In the genomic region with DNA sequence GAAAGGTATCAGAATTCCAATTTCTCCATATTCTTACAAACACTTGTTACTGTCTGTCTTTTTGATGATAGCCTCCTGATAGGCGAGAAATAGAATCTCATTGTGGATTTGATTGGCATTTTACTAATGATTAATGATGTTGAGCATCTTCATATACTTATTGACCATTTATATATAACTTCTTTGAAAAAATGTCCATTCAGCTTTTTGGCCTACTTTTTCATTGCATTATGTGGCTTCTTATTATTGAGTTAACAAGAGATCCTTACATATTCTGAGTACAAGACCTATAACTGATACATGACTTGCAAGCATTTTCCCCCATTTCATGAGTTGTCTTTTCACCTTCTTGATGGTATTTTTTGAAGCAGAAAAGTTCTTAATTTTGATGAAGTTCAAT, we compare ENCODE assay signal across 27 cellular contexts. TPM values are rescaled to one million over a fixed set of nuclear protein-coding genes. Genes with fewer than 3 reads are reported as not detected.
DNase-seq lines count a peak whose midpoint lies in the region; ATAC-seq, FAIRE-seq and TF ChIP-seq lines count a peak whose summit lies in the region.
"Had no signal": no experiment of that assay in that cellular context is flagged by ENCODE, and none has a peak within 500 bp of the region (broad histone marks: within the 10 kb centered on the region; RNA-seq: fewer than 3 reads in every experiment).

No MANE protein-coding gene starts in this region.

- H3K4me2 ChIP-seq in HepG2 (ENCODE audit: low read depth, low read length) (no peak overlapping the region), K562 (ENCODE audit: insufficient read depth, low read length) (no peak overlapping the region)
- H3K4me2 ChIP-seq: BLaER1 had no signal

- WGBS in HepG2 (ENCODE audit: low lambda C conversion rate), result 5% methylated on average over 1 of the region's 1 CpG
- 93% methylated on average over 1 of the region's 1 CpG for WGBS in right lobe of liver (ENCODE audit: insufficient coverage, low coverage, low lambda C conversion rate, missing lambda C conversion rate)
- 0% methylated on average over 1 of the region's 1 CpG for WGBS in K562 (ENCODE audit: insufficient coverage, low coverage, missing lambda C conversion rate)
- WGBS in sigmoid colon, 2 donors, result 93 to 96% methylated on average over 1 of the region's 1 CpG

- POLR2A ChIA-PET in HepG2 (lab: Yijun Ruan, JAX), result no interaction called here
- POLR2A ChIA-PET in K562 (lab: Yijun Ruan, JAX), result no interaction called here

- CTCF ChIA-PET in HepG2 (lab: Yijun Ruan, JAX; ENCODE audit: low intra/inter-chr PET ratio, low total read pairs), result no interaction called here
- CTCF ChIA-PET in K562 (lab: Yijun Ruan, JAX; ENCODE audit: low intra/inter-chr PET ratio), result no interaction called here

- TF ChIP-seq RAD21 in HepG2 (CRISPR knock-in tag; IDR thresholded peaks at IDR 0.05) (no peak), K562 (CRISPR knock-in tag; conservative IDR thresholded peaks at IDR 0.05 in 1 of 2, IDR thresholded peaks at IDR 0.05 in 1 of 2) (no peak)

- H3K9ac ChIP-seq in HepG2 (ENCODE audit: insufficient read depth, low read depth, low read length) (no peak overlapping the region), K562 (ENCODE audit: insufficient read depth in 1 of 2, low read depth in 2 of 2, low read length in 2 of 2) (no peak overlapping the region)
- H3K9ac ChIP-seq: BLaER1 had no signal

- H3K36me3 ChIP-seq in HepG2 (replicated peaks in 1 of 2; ENCODE audit: control insufficient read depth in 1 of 2, insufficient read depth in 2 of 2, low read length in 2 of 2), result no peaks in the 10 kb centered on the region
- H3K36me3 ChIP-seq in right lobe of liver, result no peaks in the 10 kb centered on the region
- no peaks in the 10 kb centered on the region for H3K36me3 ChIP-seq in K562 (ENCODE audit: control insufficient read depth, insufficient read depth, low read length)
- no peaks in the 10 kb centered on the region for H3K36me3 ChIP-seq in sigmoid colon
- H3K36me3 ChIP-seq: BE2C, BLaER1 had no signal

- in situ Hi-C loops in HepG2 (cut with HindIII; ENCODE audit: extremely low pct_ligation_motif_present, low pct_unique_long_range_greater_than_20kb) (loop anchor here (5.0 kb wide), 2 partner anchors 433 to 478 kb away; no protein-coding TSS in a partner anchor), K562 (cut with MboI) (loop anchor here (5.0 to 10.0 kb wide), 2 partner anchors 433 to 876 kb away; no protein-coding TSS in a partner anchor)

- BruUV-seq in HepG2 (replicated peaks; lab: Mats Ljungman, UMichigan) (no TSS peak), K562 (replicated peaks; lab: Mats Ljungman, UMichigan) (no TSS peak)

- FAIRE-seq in HepG2 (lab: Jason Lieb, UNC) (no peak), TTC549 (lab: Jason Lieb, UNC) (peak; percentile 5), K562 (lab: Jason Lieb, UNC) (no peak)
- FAIRE-seq: GM12878, GM12892, GM18507 had no signal

- intact Hi-C loops in HepG2 (cut with micrococcal nuclease; ENCODE audit: unreplicated experiment), result loop anchor here (10.0 kb wide), 2 partner anchors 136 to 246 kb away; no protein-coding TSS in a partner anchor
- intact Hi-C loops in right lobe of liver (cut with DNase I), result no loop called here
- intact Hi-C loops in K562 (cut with micrococcal nuclease), result loop anchor here (5.0 kb wide), 3 partner anchors 232 to 873 kb away; no protein-coding TSS in a partner anchor
- intact Hi-C loops in sigmoid colon (cut with DNase I), result loop anchor here (5.0 kb wide), 2 partner anchors 268 to 433 kb away; no protein-coding TSS in a partner anchor

- no peak for DNase-seq in HepG2 (ENCODE audit: low spot score)
- DNase-seq in right lobe of liver, result no peak
- DNase-seq in K562 (ENCODE audit: extremely low read depth in 1 of 4, low spot score in 3 of 4), result no peak
- DNase-seq in NCI-H1092 (lab: John Stamatoyannopoulos, UW), result no peak
- DNase-seq in sigmoid colon, result no peak
- DNase-seq: ACHN; BE2C; C1 segment of cervical spinal cord; CD4-positive, alpha-beta memory T cell; CD4-positive, CD25-positive, alpha-beta regulatory T cell; CD8-positive, alpha-beta memory T cell; COR-L47; DMS 273 treated with DMSO at 0.1 percent for 48 hours; DMS153; DMS53; DMS79; DND-41; EL; GDM1 had no signal

- no peak overlapping the region for H3K4me3 ChIP-seq in HepG2 (replicated peaks in 1 of 3; ENCODE audit: insufficient read depth in 1 of 3, low read depth in 2 of 3, low read length in 3 of 3)
- H3K4me3 ChIP-seq in right lobe of liver, result no peak overlapping the region
- no peak overlapping the region for H3K4me3 ChIP-seq in K562
- no peak overlapping the region for H3K4me3 ChIP-seq in sigmoid colon
- H3K4me3 ChIP-seq: BLaER1, GM12878 had no signal

- H3K27ac ChIP-seq in HepG2 (ENCODE audit: extremely low read length, insufficient read depth, low read length) (no peak overlapping the region), right lobe of liver (no peak overlapping the region), K562 (ENCODE audit: extremely low read depth, low read depth, low read length) (no peak overlapping the region), sigmoid colon (no peak overlapping the region)
- H3K27ac ChIP-seq: 22Rv1, BLaER1 had no signal

- no peaks in the 10 kb centered on the region for H3K9me3 ChIP-seq in HepG2 (ENCODE audit: low read length)
- H3K9me3 ChIP-seq in right lobe of liver, result no peaks in the 10 kb centered on the region
- no peaks in the 10 kb centered on the region for H3K9me3 ChIP-seq in K562 (replicated peaks; ENCODE audit: control insufficient read depth, insufficient read depth, low read depth, low read length)
- no peaks in the 10 kb centered on the region for H3K9me3 ChIP-seq in sigmoid colon
- H3K9me3 ChIP-seq: BE2C, BLaER1 had no signal

- H3K27me3 ChIP-seq in HepG2 (ENCODE audit: control insufficient read depth in 1 of 2, insufficient read depth in 2 of 2, low read length in 2 of 2) (no peaks in the 10 kb centered on the region), right lobe of liver (no peaks in the 10 kb centered on the region), K562 (ENCODE audit: control insufficient read depth in 2 of 2, insufficient read depth in 2 of 2, low read length in 2 of 2) (no peaks in the 10 kb centered on the region; a peak in 2 of 5 replicates), sigmoid colon (no peaks in the 10 kb centered on the region)
- H3K27me3 ChIP-seq: BE2C, BLaER1 had no signal

- H3K9me1 ChIP-seq in K562 (ENCODE audit: control insufficient read depth, insufficient read depth, low read length), result no peaks in the 10 kb centered on the region

- H4K20me1 ChIP-seq in HepG2 (ENCODE audit: insufficient read depth, low read length), result no peaks in the 10 kb centered on the region
- no peaks in the 10 kb centered on the region for H4K20me1 ChIP-seq in K562 (replicated peaks; ENCODE audit: control insufficient read depth, insufficient read depth, low read length)
- H4K20me1 ChIP-seq: BLaER1 had no signal

- TF ChIP-seq CTCF in HepG2 (CRISPR knock-in tag; IDR thresholded peaks at IDR 0.05) (no peak), right lobe of liver (IDR thresholded peaks at IDR 0.05) (no peak), K562 (IDR thresholded peaks at IDR 0.05 in 2 of 3, conservative IDR thresholded peaks at IDR 0.05 in 1 of 3; ENCODE audit: insufficient read depth in 2 of 3, low read depth in 1 of 3, low read length in 3 of 3) (no peak), sigmoid colon (IDR thresholded peaks at IDR 0.05) (no peak)

- no peaks in the 10 kb centered on the region for H3K79me2 ChIP-seq in HepG2 (ENCODE audit: insufficient read depth, low read length)
- H3K79me2 ChIP-seq in K562 (ENCODE audit: control insufficient read depth, insufficient read depth, low read length), result no peaks in the 10 kb centered on the region

- ATAC-seq in HepG2 (no peak), right lobe of liver (no peak), K562 (no peak), GM18519 (IDR thresholded peaks at IDR 0.05; ENCODE audit: low FRiP score, unreplicated experiment) (no peak)
- ATAC-seq: GM12878 had no signal

- TF ChIP-seq POLR2A in HepG2 (IDR thresholded peaks at IDR 0.05; ENCODE audit: insufficient read depth in 1 of 2, low read depth in 2 of 2, low read length in 2 of 2), result no peak
- TF ChIP-seq POLR2A in right lobe of liver (IDR thresholded peaks at IDR 0.05), result no peak
- TF ChIP-seq POLR2A in K562 (conservative IDR thresholded peaks at IDR 0.05), result no peak
- TF ChIP-seq POLR2A in sigmoid colon (IDR thresholded peaks at IDR 0.05), result no peak

- TF ChIP-seq EP300 in HepG2 (IDR thresholded peaks at IDR 0.05; ENCODE audit: low read depth in 2 of 2, low read length in 2 of 2), result no peak
- no peak for TF ChIP-seq EP300 in HepG2 (CRISPR knock-in tag; IDR thresholded peaks at IDR 0.05; ENCODE audit: borderline replicate concordance)
- no peak for TF ChIP-seq EP300 in K562 (IDR thresholded peaks at IDR 0.05; ENCODE audit: low read length)
- no peak for TF ChIP-seq EP300 in sigmoid colon (IDR thresholded peaks at IDR 0.05)

- no peak overlapping the region for H2AFZ ChIP-seq in HepG2 (ENCODE audit: low read length)
- no peak overlapping the region for H2AFZ ChIP-seq in K562 (ENCODE audit: low read depth, low read length)

- H3K4me1 ChIP-seq in HepG2 (ENCODE audit: insufficient read depth, low read length), result no peaks in the 10 kb centered on the region
- no peaks in the 10 kb centered on the region for H3K4me1 ChIP-seq in right lobe of liver
- H3K4me1 ChIP-seq in K562 (replicated peaks in 1 of 2; ENCODE audit: control insufficient read depth in 2 of 2, insufficient read depth in 2 of 2, low read length in 2 of 2), result no peaks in the 10 kb centered on the region
- H3K4me1 ChIP-seq in sigmoid colon, result peaks cover 0 to 11% (median 5%) of the 10 kb centered on the region in 4 donors

RNA-seq across cellular contexts. Expression of a gene that starts 54.6 kb away (rescaled TPM):
- total RNA-seq in HepG2 (2016; rRNA removed; fragmentation: Illumina TruSeq; extraction: Trizol), result 0.77 TPM in 1 of 2 replicates, not detected in the other
- total RNA-seq in HepG2 (2016; cell fraction: cytosol; rRNA removed; fragmentation: Illumina TruSeq; extraction: Trizol; ENCODE audit: low read depth), result not detected in 2 replicates
- total RNA-seq in HepG2 (2016; cell fraction: insoluble cytoplasmic fraction; rRNA removed; fragmentation: Illumina TruSeq; extraction: Trizol), result 0.39 and 0.48 TPM in 2 replicates
- 0.38 and 0.68 TPM in 2 replicates for total RNA-seq in HepG2 (2016; cell fraction: membrane; rRNA removed; fragmentation: Illumina TruSeq; extraction: Trizol)
- total RNA-seq in HepG2 (2016; cell fraction: nucleus; rRNA removed; fragmentation: Illumina TruSeq; extraction: Trizol), result 0.60 and 0.99 TPM in 2 replicates
- 1.1 and 1.2 TPM in 2 replicates for polyA plus RNA-seq in HepG2 (2011; rRNA removed)
- 0.64 and 0.86 TPM in 2 replicates for polyA plus RNA-seq in HepG2 (2011; cell fraction: cytosol; rRNA removed)
- polyA plus RNA-seq in HepG2 (2011; cell fraction: nucleus; rRNA removed), result 0.29 and 0.35 TPM in 2 replicates
- polyA plus RNA-seq in HepG2 (2012), result 0.24 and 0.67 TPM in 2 replicates
- 0.12 and 0.25 TPM in 2 replicates for polyA plus RNA-seq in HepG2 (2016; cell fraction: cytosol; fragmentation: Illumina TruSeq; extraction: Trizol; ENCODE audit: low read depth)
- 0.21 and 0.29 TPM in 2 replicates for polyA plus RNA-seq in HepG2 (2016; cell fraction: insoluble cytoplasmic fraction; fragmentation: Illumina TruSeq; extraction: Trizol; ENCODE audit: low read depth)
- polyA plus RNA-seq in HepG2 (2016; cell fraction: membrane; fragmentation: Illumina TruSeq; extraction: Trizol; ENCODE audit: low read depth), result 0.24 and 0.45 TPM in 2 replicates
- 2.1 and 2.6 TPM in 2 replicates for polyA plus RNA-seq in HepG2 (2016; cell fraction: nucleus; fragmentation: Illumina TruSeq; extraction: Trizol; ENCODE audit: insufficient read depth, low read depth)
- polyA minus RNA-seq in HepG2 (2011; rRNA and poly(A)+ RNA removed; ENCODE audit: low replicate concordance), result 1.1 TPM in 1 of 2 replicates, not detected in the other
- 1.9 TPM in 1 of 2 replicates, not detected in the other for polyA minus RNA-seq in HepG2 (2011; cell fraction: cytosol; rRNA and poly(A)+ RNA removed)
- 0.99 TPM in 1 of 2 replicates, not detected in the other for polyA minus RNA-seq in HepG2 (2011; cell fraction: nucleus; rRNA and poly(A)+ RNA removed)
- total RNA-seq in right lobe of liver, result 1 to 10 TPM in 3 of 6 experiments, under 1 TPM in 3; 0.55 to 1.5 (median 1.1) TPM
- total RNA-seq in K562 (2011; cell fraction: chromatin; rRNA removed; ENCODE audit: low replicate concordance), result not detected in 2 replicates
- not detected in 2 replicates for total RNA-seq in K562 (2011; cell fraction: nucleolus; rRNA removed)
- total RNA-seq in K562 (2011; cell fraction: nucleoplasm; rRNA removed), result not detected in 2 replicates
- total RNA-seq in K562 (2014; rRNA removed), result not detected in 2 replicates
- not detected in 2 replicates for total RNA-seq in K562 (2014; rRNA removed; fragmentation: Illumina TruSeq; extraction: Trizol)
- not detected in 2 replicates for total RNA-seq in K562 (2015; rRNA removed; fragmentation: Illumina TruSeq; extraction: Trizol)
- total RNA-seq in K562 (2021), result not detected in 2 replicates
- polyA plus RNA-seq in K562 (2011; rRNA removed), result 0.07 TPM in 1 of 2 replicates, not detected in the other
- not detected in 2 replicates for polyA plus RNA-seq in K562 (2011; cell fraction: cytosol; rRNA removed)
- not detected in 2 replicates for polyA plus RNA-seq in K562 (2011; cell fraction: nucleus; rRNA removed)
- not detected in 2 replicates for polyA plus RNA-seq in K562 (2012)
- not detected in 2 replicates for polyA plus RNA-seq in K562 (2014; fragmentation: Illumina TruSeq; extraction: Trizol)
- polyA plus RNA-seq in K562 (2014; fragmentation: Nextera tagmentation; extraction: Ambion mirVana), result not detected
- polyA plus RNA-seq in K562 (2014; rRNA removed), result not detected in 2 replicates
- polyA minus RNA-seq in K562 (2011; rRNA and poly(A)+ RNA removed), result not detected in 2 replicates
- not detected in 2 replicates for polyA minus RNA-seq in K562 (2011; cell fraction: cytosol; rRNA and poly(A)+ RNA removed)
- not detected in 2 replicates for polyA minus RNA-seq in K562 (2011; cell fraction: nucleus; rRNA and poly(A)+ RNA removed)
- total RNA-seq in sigmoid colon, result 10 to 100 TPM; 65.8 to 94.9 (median 75.0) TPM
- polyA plus RNA-seq in sigmoid colon, result 1 to 10 TPM; 1.2 to 5.9 (median 2.5) TPM
- total RNA-seq: CD4-positive, CD25-positive, alpha-beta regulatory T cell; G401 had no signal

Comparison
In these comparisons a context has a peak if more than half of its experiments do, and no peak if none do; other contexts are left out.
1. intact Hi-C loops: an anchor here in HepG2 (10.0 kb wide), K562 (5.0 kb wide) and sigmoid colon (5.0 kb wide); none called in right lobe of liver.
2. RNA of a gene that starts 54.6 kb away (total RNA-seq): 65.8 to 94.9 TPM in sigmoid colon; 0.55 to 1.5 TPM in right lobe of liver, 0.38 to 0.99 TPM in HepG2 and not detected in K562; every median in the first group is over 10 times any median in the second.